In the genomic region with DNA sequence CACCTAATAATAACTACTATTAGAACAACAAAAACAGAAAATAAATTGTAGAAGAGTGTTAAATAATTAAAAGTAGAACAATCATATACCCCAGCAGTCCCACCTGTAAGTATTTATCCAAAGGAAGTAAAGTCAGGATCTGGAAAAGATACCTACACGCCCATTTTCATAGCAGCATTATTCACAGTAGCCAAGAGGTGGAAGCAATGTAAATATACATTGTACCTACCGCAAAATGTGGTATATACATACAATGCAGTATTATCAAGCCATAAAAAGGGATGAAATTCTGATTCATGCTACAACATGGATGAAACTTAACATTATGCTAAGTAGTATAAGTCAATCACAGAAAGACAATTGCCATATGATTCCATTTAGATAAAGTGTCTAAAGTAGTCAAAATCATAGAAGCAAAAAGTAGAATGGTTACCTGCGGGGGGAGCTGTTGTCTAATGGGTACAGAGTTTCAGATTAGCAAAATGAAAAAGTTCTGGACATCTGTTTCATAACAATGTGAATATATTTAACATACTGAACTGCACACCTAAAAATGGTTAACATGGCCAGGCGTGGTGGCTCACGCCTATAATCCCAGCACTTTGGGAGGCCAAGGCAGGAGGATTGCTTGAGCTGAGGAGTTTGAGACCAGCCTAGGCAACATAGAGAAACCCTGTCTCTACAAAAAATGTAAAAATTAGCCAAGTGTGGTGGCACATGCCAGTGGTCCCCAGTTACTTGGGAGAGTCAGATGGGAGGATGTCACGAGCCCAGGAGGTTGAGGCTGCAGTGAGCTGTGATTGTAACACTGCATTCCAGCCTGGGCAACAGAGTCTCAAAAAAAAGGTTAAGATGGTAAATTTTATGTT, we compare ENCODE assay signal across 8 cellular contexts. TPM values are rescaled to one million over a fixed set of nuclear protein-coding genes. Genes with fewer than 3 reads are reported as not detected.
A peak's percentile ranks its signal among the peaks of the same experiment; 100 is the strongest.
DNase-seq lines count a peak whose midpoint lies in the region; ATAC-seq and TF ChIP-seq lines count a peak whose summit lies in the region.

No MANE protein-coding gene starts in this region.

- H3K4me3 Mint-ChIP-seq in Caco-2 (ENCODE audit: unreplicated experiment), result no peak overlapping the region

- intact Hi-C loops in Caco-2 (cut with micrococcal nuclease; ENCODE audit: unreplicated experiment) (loop anchor here (1.0 to 10.0 kb wide), 3 partner anchors 259 to 548 kb away; no protein-coding TSS in a partner anchor), posterior vena cava (cut with DNase I) (loop anchor here in 1 of 2 donors (5.0 kb wide), 1 partner anchor 259 kb away; the partner anchor contains the start of gene H2AZ2)

- no peaks in the 10 kb centered on the region for H3K9me3 Mint-ChIP-seq in Caco-2 (ENCODE audit: unreplicated experiment)

- peak overlapping the region; percentile 55 for H3K27ac Mint-ChIP-seq in Caco-2 (ENCODE audit: unreplicated experiment)

- DNase-seq in Caco-2 (peak in 1 of 2 experiments; percentile 66), NOMO-1 treated with DMSO at 0.1 percent for 48 hours (lab: John Stamatoyannopoulos, UW; ENCODE audit: unreplicated experiment) (peak; percentile 73), activated T-cell treated with anti-CD3 and anti-CD28 coated beads for 4 hours (peak; percentile 66), fibroblast of peridontal ligament (ENCODE audit: extremely low read depth) (peak; percentile 84), posterior vena cava (ENCODE audit: low spot score) (peak; percentile 32), HK-2 (ENCODE audit: unreplicated experiment) (no peak)

- H3K36me3 Mint-ChIP-seq in Caco-2 (ENCODE audit: insufficient read depth, unreplicated experiment), result no peaks in the 10 kb centered on the region

- no peaks in the 10 kb centered on the region for H3K9me3 ChIP-seq in Caco-2

- peak; percentile 56 for ATAC-seq in HG02798 (IDR thresholded peaks at IDR 0.05; ENCODE audit: poor library complexity, unreplicated experiment)
- no peak for ATAC-seq in GM18868 (IDR thresholded peaks at IDR 0.05; ENCODE audit: unreplicated experiment)

- POLR2A ChIA-PET in Caco-2 (lab: Charles Lee), result no interaction called here

- no peak overlapping the region for H3K4me3 ChIP-seq in Caco-2 (ENCODE audit: low read depth, low read length)

- TF ChIP-seq CTCF in Caco-2 (IDR thresholded peaks at IDR 0.05; ENCODE audit: insufficient read depth in 1 of 2, low read depth in 1 of 2, low read length in 1 of 2, severe bottlenecking in 1 of 2, unreplicated experiment in 1 of 2), result peak; percentile 60 to 68

- no TSS peak for BruUV-seq in Caco-2 (replicated peaks; lab: Mats Ljungman, UMichigan)

- no peaks in the 10 kb centered on the region for H3K27me3 ChIP-seq in Caco-2 (replicated peaks; ENCODE audit: control insufficient read depth, insufficient read depth, low read length)

- no peaks in the 10 kb centered on the region for H3K36me3 ChIP-seq in Caco-2 (ENCODE audit: control insufficient read depth, insufficient read depth, low read length)

- H3K4me1 Mint-ChIP-seq in Caco-2 (ENCODE audit: low read depth, unreplicated experiment), result peaks cover 5% of the 10 kb centered on the region

- H3K4me1 ChIP-seq in Caco-2, result 0 out of 2 replicates have a peak, but pooled peaks cover 1% of the 10 kb centered on the region

- peaks cover 1% of the 10 kb centered on the region for H3K27me3 Mint-ChIP-seq in Caco-2 (ENCODE audit: insufficient read depth, unreplicated experiment)

- CTCF ChIA-PET in Caco-2 (lab: Charles Lee), result no interaction called here

RNA-seq across cellular contexts. Expression of gene TMED4, which starts 6.0 kb away (rescaled TPM):
- 93.4 and 96.6 TPM in 2 replicates for total RNA-seq in Caco-2 (2022)
- 10 to 100 TPM; 50.3 to 52.5 TPM for total RNA-seq in posterior vena cava

RNA-seq across cellular contexts. Expression of gene DDX56, which starts 14.4 kb away (rescaled TPM):
- total RNA-seq in Caco-2 (2022) (135 and 154 TPM in 2 replicates), posterior vena cava (10 to 100 TPM; 33.9 to 40.2 TPM)

RNA-seq across cellular contexts. Expression of gene OGDH, which starts 18.4 kb away (rescaled TPM):
- 62.1 and 64.5 TPM in 2 replicates for total RNA-seq in Caco-2 (2022)
- total RNA-seq in posterior vena cava, result 100 to 1,000 TPM; 123 to 132 TPM

RNA-seq across cellular contexts. Expression of gene NPC1L1, which starts 46.9 kb away (rescaled TPM):
- 5.9 and 6.5 TPM in 2 replicates for total RNA-seq in Caco-2 (2022)
- total RNA-seq in posterior vena cava, result under 1 TPM; 0.14 to 0.23 TPM
